Comparison of ENCODE assay signal across 12 cellular contexts in the genomic region with DNA sequence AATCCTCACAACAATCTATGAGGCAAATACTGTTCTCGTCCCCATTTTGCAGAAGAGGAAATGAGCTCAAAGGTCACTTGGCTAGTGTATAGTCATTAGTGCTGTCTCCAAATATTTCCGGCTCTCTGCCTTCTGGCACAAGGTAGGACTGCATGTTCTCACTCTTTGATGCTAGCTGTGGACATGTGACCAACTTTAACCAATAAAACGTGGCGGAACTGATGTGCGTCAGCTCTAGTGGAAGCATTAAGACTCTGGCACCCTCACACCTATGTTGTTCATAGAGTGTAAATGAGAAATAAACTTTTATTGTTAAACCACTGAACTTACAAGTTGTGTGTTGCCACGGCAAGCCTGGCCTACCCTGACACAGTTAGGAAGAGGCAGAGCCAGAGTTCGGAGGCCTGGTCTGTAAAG. TPM values are rescaled to one million over a fixed set of nuclear protein-coding genes. Genes with fewer than 3 reads are reported as not detected.
DNase-seq lines count a peak whose midpoint lies in the region; TF ChIP-seq lines count a peak whose summit lies in the region.
"Had no signal": no experiment of that assay in that cellular context is flagged by ENCODE, and none has a peak within 500 bp of the region (broad histone marks: within the 10 kb centered on the region; RNA-seq: fewer than 3 reads in every experiment).

No MANE protein-coding gene starts in this region.

- peak; percentile 83 to 92 for DNase-seq in NOMO-1 (lab: John Stamatoyannopoulos, UW; ENCODE audit: unreplicated experiment in 2 of 2)
- peak; percentile 53 for DNase-seq in choroid plexus epithelial cell (ENCODE audit: low read depth)
- peak in 1 of 2 donors; percentile 56 for DNase-seq in tibial artery
- DNase-seq in activated CD8-positive, alpha-beta memory T cell treated with anti-CD3 and anti-CD28 coated beads, Interleukin-2, amount 50 U/mL, for 4 hours, result no peak
- no peak for DNase-seq in vagina (ENCODE audit: extremely low spot score in 2 of 2)
- DNase-seq in activated T-cell treated with anti-CD3 and anti-CD28 coated beads, Interleukin-2, amount 50 U/mL, for 1 hour, result no peak
- DNase-seq: Kasumi-1; NCI-H2227 treated with DMSO at 0.1 percent for 48 hours; SHP77 treated with DMSO at 0.1 percent for 48 hours; stimulated activated CD4-positive, alpha-beta T cell treated with anti-CD3 and anti-CD28 coated beads, Interleukin-4, amount 100 ng/mL, for 1 hour; stimulated activated naive CD8-positive, alpha-beta T cell treated with anti-CD3 and anti-CD28 coated beads, Interleukin-15, Interleukin-2, amounts not matched to agents 100 U/mL and 50 U/mL, for 24 hours had no signal

- peaks cover 2 to 15% (median 8%) of the 10 kb centered on the region in 4 donors for H3K4me1 ChIP-seq in liver (ENCODE audit: control insufficient read depth in 4 of 4, insufficient read depth in 4 of 4, low read length in 3 of 4)
- H3K4me1 ChIP-seq in tibial artery, result peaks cover 0 to 29% (median 6%) of the 10 kb centered on the region in 4 donors
- H3K4me1 ChIP-seq in vagina, result peaks cover 11% of the 10 kb centered on the region

- H3K27me3 ChIP-seq in liver (ENCODE audit: control insufficient read depth in 4 of 4, insufficient read depth in 4 of 4, low read length in 3 of 4), result no peaks in the 10 kb centered on the region
- H3K27me3 ChIP-seq in tibial artery, result no peaks in the 10 kb centered on the region
- H3K27me3 ChIP-seq in vagina, result no peaks in the 10 kb centered on the region

- no peaks in the 10 kb centered on the region for H3K36me3 ChIP-seq in liver (ENCODE audit: control insufficient read depth in 4 of 4, insufficient read depth in 3 of 4, low read depth in 1 of 4, low read length in 3 of 4)
- H3K36me3 ChIP-seq in tibial artery, result no peaks in the 10 kb centered on the region
- no peaks in the 10 kb centered on the region for H3K36me3 ChIP-seq in vagina

- WGBS in liver, result 62% methylated on average over 7 of the region's 7 CpGs

- TF ChIP-seq POLR2A in vagina (IDR thresholded peaks at IDR 0.05), result no peak

- no peak overlapping the region for H3K4me3 ChIP-seq in choroid plexus epithelial cell (ENCODE audit: low read depth, low read length)
- no peak overlapping the region for H3K4me3 ChIP-seq in liver (ENCODE audit: low read depth in 1 of 3, low read length in 3 of 3)
- H3K4me3 ChIP-seq in tibial artery, result no peak overlapping the region
- no peak overlapping the region for H3K4me3 ChIP-seq in vagina

- TF ChIP-seq RAD21 in liver (IDR thresholded peaks at IDR 0.05), result no peak

- H3K27ac ChIP-seq in liver (ENCODE audit: low read depth in 1 of 2, low read length in 2 of 2) (peak overlapping the region; percentile 23 to 45), tibial artery (peak overlapping the region; percentile 41 to 56), vagina (no peak overlapping the region)

- H3K9me3 ChIP-seq in liver (ENCODE audit: control insufficient read depth in 4 of 4, low read length in 3 of 4) (no peaks in the 10 kb centered on the region), tibial artery (no peaks in the 10 kb centered on the region), vagina (no peaks in the 10 kb centered on the region)

- H3K9ac ChIP-seq in liver (ENCODE audit: low read depth in 1 of 2, low read length in 2 of 2), result no peak overlapping the region

- no peak for TF ChIP-seq CTCF in choroid plexus epithelial cell (conservative IDR thresholded peaks at IDR 0.05; ENCODE audit: low read depth, low read length)
- no peak for TF ChIP-seq CTCF in liver (IDR thresholded peaks at IDR 0.05; ENCODE audit: low read depth, low read length, missing input control)
- TF ChIP-seq CTCF in tibial artery (IDR thresholded peaks at IDR 0.05), result no peak
- no peak for TF ChIP-seq CTCF in vagina (IDR thresholded peaks at IDR 0.05)

- intact Hi-C loops in tibial artery (cut with DNase I; ENCODE audit: low total_unique reads) (no loop called here), vagina (cut with DNase I) (no loop called here)

TF ChIP-seq in liver, 16 proteins besides CTCF, POLR2A, EP300 and RAD21:
- TF ChIP-seq YY1 (IDR thresholded peaks at IDR 0.05) (no peak), HNF4G (IDR thresholded peaks at IDR 0.05) (peak; percentile 78), NR2F2 (IDR thresholded peaks at IDR 0.05) (peak; percentile 97), TAF1 (conservative IDR thresholded peaks at IDR 0.05) (no peak), GABPA (IDR thresholded peaks at IDR 0.05 in 1 of 2, conservative IDR thresholded peaks at IDR 0.05 in 1 of 2) (peak in 1 of 2 donors; percentile 40), HNF4A (conservative IDR thresholded peaks at IDR 0.05) (peak; percentile 74 to 91), FOXA1 (IDR thresholded peaks at IDR 0.05) (no peak), FOXA2 (IDR thresholded peaks at IDR 0.05) (no peak), SP1 (IDR thresholded peaks at IDR 0.05) (peak; percentile 40), EGR1 (IDR thresholded peaks at IDR 0.05; ENCODE audit: low read depth in 2 of 2) (no peak), JUND (IDR thresholded peaks at IDR 0.05) (peak in 1 of 2 donors; percentile 18), RXRA (IDR thresholded peaks at IDR 0.05) (peak; percentile 41 to 52)
- TF ChIP-seq, protein P1, sequence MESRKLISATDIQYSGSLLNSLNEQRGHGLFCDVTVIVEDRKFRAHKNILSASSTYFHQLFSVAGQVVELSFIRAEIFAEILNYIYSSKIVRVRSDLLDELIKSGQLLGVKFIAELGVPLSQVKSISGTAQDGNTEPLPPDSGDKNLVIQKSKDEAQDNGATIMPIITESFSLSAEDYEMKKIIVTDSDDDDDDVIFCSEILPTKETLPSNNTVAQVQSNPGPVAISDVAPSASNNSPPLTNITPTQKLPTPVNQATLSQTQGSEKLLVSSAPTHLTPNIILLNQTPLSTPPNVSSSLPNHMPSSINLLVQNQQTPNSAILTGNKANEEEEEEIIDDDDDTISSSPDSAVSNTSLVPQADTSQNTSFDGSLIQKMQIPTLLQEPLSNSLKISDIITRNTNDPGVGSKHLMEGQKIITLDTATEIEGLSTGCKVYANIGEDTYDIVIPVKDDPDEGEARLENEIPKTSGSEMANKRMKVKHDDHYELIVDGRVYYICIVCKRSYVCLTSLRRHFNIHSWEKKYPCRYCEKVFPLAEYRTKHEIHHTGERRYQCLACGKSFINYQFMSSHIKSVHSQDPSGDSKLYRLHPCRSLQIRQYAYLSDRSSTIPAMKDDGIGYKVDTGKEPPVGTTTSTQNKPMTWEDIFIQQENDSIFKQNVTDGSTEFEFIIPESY (IDR thresholded peaks at IDR 0.05), result no peak
- TF ChIP-seq, protein P2, sequence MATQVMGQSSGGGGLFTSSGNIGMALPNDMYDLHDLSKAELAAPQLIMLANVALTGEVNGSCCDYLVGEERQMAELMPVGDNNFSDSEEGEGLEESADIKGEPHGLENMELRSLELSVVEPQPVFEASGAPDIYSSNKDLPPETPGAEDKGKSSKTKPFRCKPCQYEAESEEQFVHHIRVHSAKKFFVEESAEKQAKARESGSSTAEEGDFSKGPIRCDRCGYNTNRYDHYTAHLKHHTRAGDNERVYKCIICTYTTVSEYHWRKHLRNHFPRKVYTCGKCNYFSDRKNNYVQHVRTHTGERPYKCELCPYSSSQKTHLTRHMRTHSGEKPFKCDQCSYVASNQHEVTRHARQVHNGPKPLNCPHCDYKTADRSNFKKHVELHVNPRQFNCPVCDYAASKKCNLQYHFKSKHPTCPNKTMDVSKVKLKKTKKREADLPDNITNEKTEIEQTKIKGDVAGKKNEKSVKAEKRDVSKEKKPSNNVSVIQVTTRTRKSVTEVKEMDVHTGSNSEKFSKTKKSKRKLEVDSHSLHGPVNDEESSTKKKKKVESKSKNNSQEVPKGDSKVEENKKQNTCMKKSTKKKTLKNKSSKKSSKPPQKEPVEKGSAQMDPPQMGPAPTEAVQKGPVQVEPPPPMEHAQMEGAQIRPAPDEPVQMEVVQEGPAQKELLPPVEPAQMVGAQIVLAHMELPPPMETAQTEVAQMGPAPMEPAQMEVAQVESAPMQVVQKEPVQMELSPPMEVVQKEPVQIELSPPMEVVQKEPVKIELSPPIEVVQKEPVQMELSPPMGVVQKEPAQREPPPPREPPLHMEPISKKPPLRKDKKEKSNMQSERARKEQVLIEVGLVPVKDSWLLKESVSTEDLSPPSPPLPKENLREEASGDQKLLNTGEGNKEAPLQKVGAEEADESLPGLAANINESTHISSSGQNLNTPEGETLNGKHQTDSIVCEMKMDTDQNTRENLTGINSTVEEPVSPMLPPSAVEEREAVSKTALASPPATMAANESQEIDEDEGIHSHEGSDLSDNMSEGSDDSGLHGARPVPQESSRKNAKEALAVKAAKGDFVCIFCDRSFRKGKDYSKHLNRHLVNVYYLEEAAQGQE (IDR thresholded peaks at IDR 0.05), result no peak
- TF ChIP-seq, protein P3, sequence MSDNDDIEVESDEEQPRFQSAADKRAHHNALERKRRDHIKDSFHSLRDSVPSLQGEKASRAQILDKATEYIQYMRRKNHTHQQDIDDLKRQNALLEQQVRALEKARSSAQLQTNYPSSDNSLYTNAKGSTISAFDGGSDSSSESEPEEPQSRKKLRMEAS (IDR thresholded peaks at IDR 0.05), result peak; percentile 58
- TF ChIP-seq, protein P4, sequence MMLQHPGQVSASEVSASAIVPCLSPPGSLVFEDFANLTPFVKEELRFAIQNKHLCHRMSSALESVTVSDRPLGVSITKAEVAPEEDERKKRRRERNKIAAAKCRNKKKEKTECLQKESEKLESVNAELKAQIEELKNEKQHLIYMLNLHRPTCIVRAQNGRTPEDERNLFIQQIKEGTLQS (IDR thresholded peaks at IDR 0.05), result no peak

RNA-seq across cellular contexts. Expression of a gene that starts 5.0 kb away (rescaled TPM):
- total RNA-seq in liver (1 to 10 TPM; 1.6 to 1.9 TPM), vagina (4.7 TPM)
- under 1 TPM; 0.42 to 0.45 TPM for polyA plus RNA-seq in liver

Comparison
In these comparisons a context has a peak if more than half of its experiments do, and no peak if none do; other contexts are left out.
1. DNase-seq: peak in NOMO-1 (2 of 2) and choroid plexus epithelial cell (single experiment); none in activated CD8-positive, alpha-beta memory T cell treated with anti-CD3 and anti-CD28 coated beads, Interleukin-2, amount 50 U/mL, for 4 hours (single experiment), vagina (0 of 2) and activated T-cell treated with anti-CD3 and anti-CD28 coated beads, Interleukin-2, amount 50 U/mL, for 1 hour (single experiment).